18 cellular contexts compared by ENCODE assay signal in the genomic region with DNA sequence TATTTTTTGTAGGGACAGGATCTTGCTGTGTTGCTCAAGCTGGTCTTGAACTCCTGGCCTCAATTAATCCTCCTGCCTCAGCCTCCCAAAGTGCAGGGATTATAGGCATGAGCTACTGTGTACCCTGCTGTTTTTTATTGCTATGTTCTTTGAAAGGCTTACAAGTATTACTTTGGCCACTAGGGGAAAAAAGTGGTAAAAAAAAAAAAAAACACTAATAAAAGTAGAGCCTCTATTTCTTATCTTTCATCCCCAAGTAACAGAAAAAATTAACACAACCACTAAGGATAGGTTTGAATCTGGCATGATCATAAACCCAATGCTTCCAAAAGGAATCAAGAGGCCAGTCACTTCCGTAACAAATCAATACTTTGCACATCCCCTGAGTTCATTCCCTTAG. TPM values are rescaled to one million over a fixed set of nuclear protein-coding genes. Genes with fewer than 3 reads are reported as not detected.
DNase-seq lines count a peak whose midpoint lies in the region; ATAC-seq, FAIRE-seq and TF ChIP-seq lines count a peak whose summit lies in the region.
"Had no signal": no experiment of that assay in that cellular context is flagged by ENCODE, and none has a peak within 500 bp of the region (broad histone marks: within the 10 kb centered on the region; RNA-seq: fewer than 3 reads in every experiment).

No MANE protein-coding gene starts in this region.

- H3K9me3 ChIP-seq in BE2C (no peaks in the 10 kb centered on the region), HCT116 (ENCODE audit: control insufficient read depth in 1 of 2, insufficient read depth in 1 of 2, low read depth in 1 of 2, low read length in 2 of 2) (no peaks in the 10 kb centered on the region), HepG2 (ENCODE audit: low read length) (no peaks in the 10 kb centered on the region)
- H3K9me3 ChIP-seq: right atrium auricular region, stomach had no signal

- no TSS peak for BruUV-seq in HCT116 (replicated peaks; lab: Mats Ljungman, UMichigan)
- BruUV-seq in HepG2 (replicated peaks; lab: Mats Ljungman, UMichigan): no TSS peak

- ATAC-seq in HCT116: 0 out of 2 replicates have a peak, but pooled peaks have one; percentile 44
- peak; percentile 68 for ATAC-seq in HepG2
- no peak for ATAC-seq in GM18858 (IDR thresholded peaks at IDR 0.05; ENCODE audit: unreplicated experiment)
- ATAC-seq: activated T-cell treated with anti-CD3 and anti-CD28 coated beads, Interleukin-2, amount 50 U/mL, for 72 hours had no signal

- no peak for TF ChIP-seq POLR2A in HCT116 (IDR thresholded peaks at IDR 0.05; ENCODE audit: borderline replicate concordance, extremely low read depth, insufficient read depth, insufficient read length)
- TF ChIP-seq POLR2A in HepG2 (IDR thresholded peaks at IDR 0.05; ENCODE audit: insufficient read depth in 1 of 2, low read depth in 2 of 2, low read length in 2 of 2): no peak

- POLR2A ChIA-PET in HCT116 (lab: Charles Lee) (no interaction called here), HepG2 (lab: Yijun Ruan, JAX) (no interaction called here)

- RAD21 ChIA-PET in HCT116 (lab: Charles Lee; ENCODE audit: low non-redundant PET in 1 of 2, low total read pairs in 2 of 2, uncharacterized antibody in 2 of 2, unreplicated experiment in 2 of 2): no interaction called here

- H3K27ac ChIP-seq in HCT116 (ENCODE audit: low read depth, low read length) (no peak overlapping the region), HepG2 (ENCODE audit: extremely low read length, insufficient read depth, low read length) (no peak overlapping the region)
- H3K27ac ChIP-seq: right atrium auricular region, SK-N-MC, stomach had no signal

- 100% methylated on average over 1 of the region's 1 CpG for WGBS in HepG2 (ENCODE audit: low lambda C conversion rate)

- no peak overlapping the region for H3K4me3 ChIP-seq in BE2C (ENCODE audit: low read depth, low read length)
- H3K4me3 ChIP-seq in HCT116 (replicated peaks in 1 of 2; ENCODE audit: low read depth in 1 of 2, low read length in 2 of 2): no peak overlapping the region
- H3K4me3 ChIP-seq in astrocyte of the cerebellum (ENCODE audit: low read depth, low read length): no peak overlapping the region
- no peak overlapping the region for H3K4me3 ChIP-seq in HepG2 (replicated peaks in 1 of 3; ENCODE audit: insufficient read depth in 1 of 3, low read depth in 2 of 3, low read length in 3 of 3)
- H3K4me3 ChIP-seq: right atrium auricular region, SK-N-MC, stomach had no signal

- FAIRE-seq in HepG2 (lab: Jason Lieb, UNC): no peak

- CTCF ChIA-PET in HCT116 (lab: Charles Lee) (no interaction called here), HepG2 (lab: Yijun Ruan, JAX; ENCODE audit: low intra/inter-chr PET ratio, low total read pairs) (no interaction called here)

- H3K4me2 ChIP-seq in HCT116 (ENCODE audit: low read length) (no peak overlapping the region), HepG2 (ENCODE audit: low read depth, low read length) (no peak overlapping the region)

- H3K4me1 ChIP-seq in BE2C (no peaks in the 10 kb centered on the region), HCT116 (ENCODE audit: control insufficient read depth in 1 of 2, insufficient read depth in 2 of 2, low read length in 2 of 2) (no peaks in the 10 kb centered on the region), HepG2 (ENCODE audit: insufficient read depth, low read length) (no peaks in the 10 kb centered on the region)
- H3K4me1 ChIP-seq: right atrium auricular region had no signal

- intact Hi-C loops in HCT116 (cut with micrococcal nuclease): no loop called here
- intact Hi-C loops in HepG2 (cut with micrococcal nuclease; ENCODE audit: unreplicated experiment): no loop called here

- H3K9me2 ChIP-seq in HCT116 (ENCODE audit: insufficient read depth): no peaks in the 10 kb centered on the region

- H3K36me3 ChIP-seq in BE2C (peaks cover 23% of the 10 kb centered on the region), HCT116 (ENCODE audit: control insufficient read depth in 1 of 2, insufficient read depth in 2 of 2, low read length in 2 of 2) (peaks cover 18 to 30% of the 10 kb centered on the region in 2 experiments), HepG2 (replicated peaks in 1 of 2; ENCODE audit: control insufficient read depth in 1 of 2, insufficient read depth in 2 of 2, low read length in 2 of 2) (peaks cover 12 to 69% of the 10 kb centered on the region in 2 experiments; a peak in 4 of 5 replicates)

- H3K9ac ChIP-seq in HCT116 (ENCODE audit: low read length): no peak overlapping the region
- no peak overlapping the region for H3K9ac ChIP-seq in HepG2 (ENCODE audit: insufficient read depth, low read depth, low read length)

- H4K20me1 ChIP-seq in HCT116 (ENCODE audit: insufficient read depth): peaks cover 14% of the 10 kb centered on the region; the same call in 1 of the 2 replicates
- no peaks in the 10 kb centered on the region for H4K20me1 ChIP-seq in HepG2 (ENCODE audit: insufficient read depth, low read length)

- H3K79me2 ChIP-seq in HCT116 (ENCODE audit: insufficient read depth, low read length) (peaks cover 85% of the 10 kb centered on the region), HepG2 (ENCODE audit: insufficient read depth, low read length) (no peaks in the 10 kb centered on the region)

- H2AFZ ChIP-seq in HCT116 (ENCODE audit: low read depth, low read length, poor library complexity, severe bottlenecking) (no peak overlapping the region), HepG2 (ENCODE audit: low read length) (no peak overlapping the region)

- H3K27me3 ChIP-seq in BE2C (no peaks in the 10 kb centered on the region), HCT116 (ENCODE audit: insufficient read depth, low read length) (no peaks in the 10 kb centered on the region), HepG2 (ENCODE audit: control insufficient read depth in 1 of 2, insufficient read depth in 2 of 2, low read length in 2 of 2) (no peaks in the 10 kb centered on the region)
- H3K27me3 ChIP-seq: right atrium auricular region, stomach had no signal

- TF ChIP-seq CTCF in BE2C (IDR thresholded peaks at IDR 0.05; ENCODE audit: low read depth, low read length): peak; percentile 17; the same call in 1 of the 2 replicates
- peak in 2 of 3 experiments; percentile 28 to 56; a peak in 3 of 6 replicates for TF ChIP-seq CTCF in HCT116 (IDR thresholded peaks at IDR 0.05 in 2 of 3, conservative IDR thresholded peaks at IDR 0.05 in 1 of 3; ENCODE audit: borderline replicate concordance in 1 of 3, insufficient read depth in 1 of 3, low read depth in 2 of 3, low read length in 2 of 3)
- TF ChIP-seq CTCF in astrocyte of the cerebellum (IDR thresholded peaks at IDR 0.05; ENCODE audit: low read depth, low read length, missing control alignments): peak; percentile 20
- no peak for TF ChIP-seq CTCF in HepG2 (CRISPR knock-in tag; IDR thresholded peaks at IDR 0.05)

- in situ Hi-C loops in astrocyte of the cerebellum (cut with HindIII; ENCODE audit: low sequenced_read_pairs) (no loop called here), HepG2 (cut with HindIII; ENCODE audit: extremely low pct_ligation_motif_present, low pct_unique_long_range_greater_than_20kb) (no loop called here)

- no peak for DNase-seq in BE2C
- no peak for DNase-seq in HCT116 (ENCODE audit: low read depth, low spot score)
- no peak for DNase-seq in astrocyte of the cerebellum (ENCODE audit: low read depth)
- DNase-seq in HepG2 (ENCODE audit: low spot score): no peak
- DNase-seq in stimulated activated CD8-positive, alpha-beta memory T cell treated with anti-CD3 and anti-CD28 coated beads, Interleukin-4, amount 100 ng/mL, for 48 hours: no peak
- DNase-seq in activated CD4-positive, CD25-positive, alpha-beta regulatory T cell treated with anti-CD3 and anti-CD28 coated beads, Interleukin-2, amount 50 U/mL, for 72 hours: no peak
- no peak for DNase-seq in OCI-M2 (lab: John Stamatoyannopoulos, UW; ENCODE audit: unreplicated experiment)
- DNase-seq: activated T-cell treated with anti-CD3 and anti-CD28 coated beads, Interleukin-2, amount 50 U/mL, for 72 hours; caudate nucleus; CD4-positive, CD25-positive, alpha-beta regulatory T cell; NCI-H1436 treated with DMSO at 0.1 percent for 48 hours; NCI-H526; stomach had no signal

- TF ChIP-seq EP300 in HepG2 (IDR thresholded peaks at IDR 0.05; ENCODE audit: low read depth in 2 of 2, low read length in 2 of 2) (no peak), HepG2 (CRISPR knock-in tag; IDR thresholded peaks at IDR 0.05; ENCODE audit: borderline replicate concordance) (no peak)

- TF ChIP-seq RAD21 in HCT116 (IDR thresholded peaks at IDR 0.05; ENCODE audit: low read depth) (no peak), HepG2 (CRISPR knock-in tag; IDR thresholded peaks at IDR 0.05) (no peak)

RNA-seq across cellular contexts. Expression of a gene that starts 11.6 kb away (rescaled TPM):
- polyA plus RNA-seq in BE2C (2012; ENCODE audit: insufficient read depth, insufficient read length, low read depth): 37.8 TPM
- total RNA-seq in HCT116 (2021; ENCODE audit: unreplicated experiment) (35.0 TPM), HepG2 (2016; rRNA removed; fragmentation: Illumina TruSeq; extraction: Trizol) (63.0 and 93.7 TPM in 2 replicates)
- 10.9 and 14.2 TPM in 2 replicates for polyA plus RNA-seq in HCT116 (2012)
- total RNA-seq in HepG2 (2016; cell fraction: cytosol; rRNA removed; fragmentation: Illumina TruSeq; extraction: Trizol; ENCODE audit: low read depth): 30.6 and 36.8 TPM in 2 replicates
- 58.7 and 94.5 TPM in 2 replicates for total RNA-seq in HepG2 (2016; cell fraction: insoluble cytoplasmic fraction; rRNA removed; fragmentation: Illumina TruSeq; extraction: Trizol)
- 26.0 and 30.7 TPM in 2 replicates for total RNA-seq in HepG2 (2016; cell fraction: membrane; rRNA removed; fragmentation: Illumina TruSeq; extraction: Trizol)
- total RNA-seq in HepG2 (2016; cell fraction: nucleus; rRNA removed; fragmentation: Illumina TruSeq; extraction: Trizol): 48.0 TPM in 2 replicates
- polyA plus RNA-seq in HepG2 (2011; rRNA removed): 20.1 and 23.0 TPM in 2 replicates
- polyA plus RNA-seq in HepG2 (2011; cell fraction: cytosol; rRNA removed): 9.8 and 14.8 TPM in 2 replicates
- polyA plus RNA-seq in HepG2 (2011; cell fraction: nucleus; rRNA removed): 13.3 and 15.1 TPM in 2 replicates
- 20.6 and 28.7 TPM in 2 replicates for polyA plus RNA-seq in HepG2 (2012)
- 7.3 and 8.1 TPM in 2 replicates for polyA plus RNA-seq in HepG2 (2016; cell fraction: cytosol; fragmentation: Illumina TruSeq; extraction: Trizol; ENCODE audit: low read depth)
- polyA plus RNA-seq in HepG2 (2016; cell fraction: insoluble cytoplasmic fraction; fragmentation: Illumina TruSeq; extraction: Trizol; ENCODE audit: low read depth): 76.1 and 78.2 TPM in 2 replicates
- polyA plus RNA-seq in HepG2 (2016; cell fraction: membrane; fragmentation: Illumina TruSeq; extraction: Trizol; ENCODE audit: low read depth): 13.2 and 13.8 TPM in 2 replicates
- 41.1 and 41.6 TPM in 2 replicates for polyA plus RNA-seq in HepG2 (2016; cell fraction: nucleus; fragmentation: Illumina TruSeq; extraction: Trizol; ENCODE audit: insufficient read depth, low read depth)
- polyA minus RNA-seq in HepG2 (2011; rRNA and poly(A)+ RNA removed; ENCODE audit: low replicate concordance): 20.5 and 33.9 TPM in 2 replicates
- 24.4 and 25.4 TPM in 2 replicates for polyA minus RNA-seq in HepG2 (2011; cell fraction: cytosol; rRNA and poly(A)+ RNA removed)
- polyA minus RNA-seq in HepG2 (2011; cell fraction: nucleus; rRNA and poly(A)+ RNA removed): 53.0 and 56.7 TPM in 2 replicates

RNA-seq across cellular contexts. Expression of a gene that starts 43.2 kb away (rescaled TPM):
- polyA plus RNA-seq in BE2C (2012; ENCODE audit: insufficient read depth, insufficient read length, low read depth): 1.1 TPM
- 2.0 TPM for total RNA-seq in HCT116 (2021; ENCODE audit: unreplicated experiment)
- polyA plus RNA-seq in HCT116 (2012): 2.5 and 3.5 TPM in 2 replicates
- total RNA-seq in HepG2 (2016; rRNA removed; fragmentation: Illumina TruSeq; extraction: Trizol): 0.04 TPM in 1 of 2 replicates, not detected in the other
- total RNA-seq in HepG2 (2016; cell fraction: cytosol; rRNA removed; fragmentation: Illumina TruSeq; extraction: Trizol; ENCODE audit: low read depth): not detected in 2 replicates
- 0.04 TPM in 1 of 2 replicates, not detected in the other for total RNA-seq in HepG2 (2016; cell fraction: insoluble cytoplasmic fraction; rRNA removed; fragmentation: Illumina TruSeq; extraction: Trizol)
- total RNA-seq in HepG2 (2016; cell fraction: membrane; rRNA removed; fragmentation: Illumina TruSeq; extraction: Trizol): not detected in 2 replicates
- 0.09 TPM in 1 of 2 replicates, not detected in the other for total RNA-seq in HepG2 (2016; cell fraction: nucleus; rRNA removed; fragmentation: Illumina TruSeq; extraction: Trizol)
- 0.10 and 0.29 TPM in 2 replicates for polyA plus RNA-seq in HepG2 (2011; rRNA removed)
- polyA plus RNA-seq in HepG2 (2011; cell fraction: cytosol; rRNA removed): 0.05 TPM in 2 replicates
- 0.36 and 2.7 TPM in 2 replicates for polyA plus RNA-seq in HepG2 (2011; cell fraction: nucleus; rRNA removed)
- polyA plus RNA-seq in HepG2 (2012): 1.4 and 1.5 TPM in 2 replicates
- polyA plus RNA-seq in HepG2 (2016; cell fraction: cytosol; fragmentation: Illumina TruSeq; extraction: Trizol; ENCODE audit: low read depth): not detected in 2 replicates
- not detected in 2 replicates for polyA plus RNA-seq in HepG2 (2016; cell fraction: insoluble cytoplasmic fraction; fragmentation: Illumina TruSeq; extraction: Trizol; ENCODE audit: low read depth)
- polyA plus RNA-seq in HepG2 (2016; cell fraction: membrane; fragmentation: Illumina TruSeq; extraction: Trizol; ENCODE audit: low read depth): not detected in 2 replicates
- not detected in 2 replicates for polyA plus RNA-seq in HepG2 (2016; cell fraction: nucleus; fragmentation: Illumina TruSeq; extraction: Trizol; ENCODE audit: insufficient read depth, low read depth)
- 7.5 TPM in 1 of 2 replicates, not detected in the other for polyA minus RNA-seq in HepG2 (2011; rRNA and poly(A)+ RNA removed; ENCODE audit: low replicate concordance)
- 0.44 and 0.69 TPM in 2 replicates for polyA minus RNA-seq in HepG2 (2011; cell fraction: cytosol; rRNA and poly(A)+ RNA removed)
- 0.12 TPM in 1 of 2 replicates, not detected in the other for polyA minus RNA-seq in HepG2 (2011; cell fraction: nucleus; rRNA and poly(A)+ RNA removed)
- total RNA-seq: CD4-positive, CD25-positive, alpha-beta regulatory T cell; HT-29; mononuclear cell had no signal
